Comparison of ENCODE assay signal across 21 cellular contexts in genomic region chr5:78855026-78855425, GRCh38.
"Had no signal": no experiment of that assay in that cellular context is flagged by ENCODE, and none has a peak within 500 bp of the region (broad histone marks: within the 10 kb centered on the region; RNA-seq: fewer than 3 reads in every experiment).

No MANE protein-coding gene starts in this region.

- H3K4me3 ChIP-seq: esophagus squamous epithelium, gastrocnemius medialis, neural progenitor cell, testis, tibial artery, upper lobe of left lung had no signal

- H2AFZ ChIP-seq: neural progenitor cell, parathyroid adenoma had no signal

- H3K4me2 ChIP-seq: neural progenitor cell had no signal

- H3K36me3 ChIP-seq: esophagus squamous epithelium, gastrocnemius medialis, neural progenitor cell, tibial artery, upper lobe of left lung had no signal

- H3K27ac Mint-ChIP-seq: naive thymus-derived CD4-positive, alpha-beta T cell; nephron; neural progenitor cell; progenitor cell of endocrine pancreas; stimulated activated memory B cell treated with anti-CD40 and anti-IgM and Interleukin-4, amounts not matched to agents 10 μg/mL and 1 μg/mL and 100 μg/mL, for 72 hours had no signal

- H3K79me2 ChIP-seq: parathyroid adenoma had no signal

- DNase-seq: cerebellar nuclear complex; cortex of kidney; esophagus squamous epithelium; gastrocnemius medialis; head of caudate nucleus; kidney; mesendoderm; midbrain; naive thymus-derived CD4-positive, alpha-beta T cell; stimulated activated CD4-positive, alpha-beta T cell treated with anti-CD3 and anti-CD28 coated beads, Interleukin-4, amount 100 ng/mL, for 4 hours; stimulated activated naive CD8-positive, alpha-beta T cell treated with anti-CD3 and anti-CD28 coated beads, Interleukin-15, Interleukin-2, amounts not matched to agents 100 U/mL and 50 U/mL, for 24 hours; substantia nigra; testis; tibial artery; upper lobe of left lung had no signal

- H3K4me1 Mint-ChIP-seq: naive thymus-derived CD4-positive, alpha-beta T cell; nephron; neural progenitor cell; stimulated activated memory B cell treated with anti-CD40 and anti-IgM and Interleukin-4, amounts not matched to agents 10 μg/mL and 1 μg/mL and 100 μg/mL, for 72 hours had no signal

- FAIRE-seq: kidney, urothelium cell line had no signal

- H3K4me1 ChIP-seq: esophagus squamous epithelium, gastrocnemius medialis, neural progenitor cell, parathyroid adenoma, testis, upper lobe of left lung had no signal

- H3K27ac ChIP-seq: esophagus squamous epithelium, gastrocnemius medialis, neural progenitor cell, parathyroid adenoma, testis, tibial artery, upper lobe of left lung had no signal

- H3K9me3 ChIP-seq: gastrocnemius medialis, testis, tibial artery, upper lobe of left lung had no signal

- H3K4me3 Mint-ChIP-seq: naive thymus-derived CD4-positive, alpha-beta T cell; nephron; neural progenitor cell; stimulated activated memory B cell treated with anti-CD40 and anti-IgM and Interleukin-4, amounts not matched to agents 10 μg/mL and 1 μg/mL and 100 μg/mL, for 72 hours had no signal

- H3K27me3 Mint-ChIP-seq: progenitor cell of endocrine pancreas; stimulated activated memory B cell treated with anti-CD40 and anti-IgM and Interleukin-4, amounts not matched to agents 10 μg/mL and 1 μg/mL and 100 μg/mL, for 72 hours had no signal

- H3K27me3 ChIP-seq: esophagus squamous epithelium, gastrocnemius medialis, neural progenitor cell, testis, tibial artery, upper lobe of left lung had no signal

- H3K9ac ChIP-seq: neural progenitor cell, parathyroid adenoma had no signal
